Comparison of ENCODE assay signal across 10 cellular contexts in the genomic region with DNA sequence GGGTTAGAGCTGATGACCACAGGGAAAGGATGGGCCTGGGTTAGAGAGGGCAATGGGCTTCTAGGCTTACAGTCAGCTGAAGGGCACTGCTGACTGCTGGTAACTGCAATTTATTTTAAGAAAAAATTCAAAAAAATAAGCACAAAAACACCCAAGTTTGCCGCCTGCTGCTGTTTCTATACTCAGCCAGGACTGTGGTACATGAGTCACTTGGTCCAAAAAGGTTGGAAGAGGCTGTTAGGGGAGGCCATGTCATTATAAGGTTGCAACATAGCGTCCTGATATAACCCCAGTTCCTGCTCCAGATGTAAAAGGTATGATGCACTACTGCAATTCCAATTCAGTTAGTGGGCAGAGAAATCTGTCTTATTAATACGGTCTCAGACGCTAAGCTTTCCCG.
DNase-seq lines count a peak whose midpoint lies in the region; ATAC-seq lines count a peak whose summit lies in the region.
"Had no signal": no experiment of that assay in that cellular context is flagged by ENCODE, and none has a peak within 500 bp of the region (broad histone marks: within the 10 kb centered on the region; RNA-seq: fewer than 3 reads in every experiment).

No MANE protein-coding gene starts in this region.

- H3K36me3 Mint-ChIP-seq in T-helper 2 cell treated with Interferon-gamma antibody and Interleukin-4, amounts not matched to agents 5 μg/mL and 100 μg/mL, for 36 hours (ENCODE audit: low read depth), result peaks cover 93% of the 10 kb centered on the region
- H3K36me3 Mint-ChIP-seq in T-cell, result peaks cover 87% of the 10 kb centered on the region

- peak overlapping the region; percentile 85 for H3K27ac Mint-ChIP-seq in T-helper 2 cell treated with Interferon-gamma antibody and Interleukin-4, amounts not matched to agents 5 μg/mL and 100 μg/mL, for 36 hours
- H3K27ac Mint-ChIP-seq in T-cell, result peak overlapping the region; percentile 92 to 96

- CTCF ChIA-PET in T-cell (lab: Charles Lee), result interaction anchor here in 1 of 2 donors (1.2 to 2.1 kb wide), 2 partner anchors 10 to 32 kb away, joined by 3 to 5 read pairs; no protein-coding TSS in a partner anchor

- no peaks in the 10 kb centered on the region for H3K9me3 Mint-ChIP-seq in T-helper 2 cell treated with Interferon-gamma antibody and Interleukin-4, amounts not matched to agents 5 μg/mL and 100 μg/mL, for 36 hours
- no peaks in the 10 kb centered on the region for H3K9me3 Mint-ChIP-seq in T-cell

- no peaks in the 10 kb centered on the region for H3K27me3 Mint-ChIP-seq in T-helper 2 cell treated with Interferon-gamma antibody and Interleukin-4, amounts not matched to agents 5 μg/mL and 100 μg/mL, for 36 hours (ENCODE audit: low read depth)
- H3K27me3 Mint-ChIP-seq in T-cell, result no peaks in the 10 kb centered on the region

- H3K4me3 Mint-ChIP-seq in T-helper 2 cell treated with Interferon-gamma antibody and Interleukin-4, amounts not matched to agents 5 μg/mL and 100 μg/mL, for 36 hours, result peak overlapping the region; percentile 74
- H3K4me3 Mint-ChIP-seq in T-cell, result peak overlapping the region; percentile 17 to 99 (median 32)

- POLR2A ChIA-PET in T-cell (lab: Charles Lee), result interaction anchor here in 1 of 2 donors (0.6 to 2.9 kb wide), 3 partner anchors 10 to 323 kb away, joined by 3 to 13 read pairs (median 4); no protein-coding TSS in a partner anchor

- peak in 3 of 4 experiments; percentile 44 to 54 (median 46) for ATAC-seq in T-cell (replicated peaks in 1 of 4)
- no peak for ATAC-seq in GM19467 (IDR thresholded peaks at IDR 0.05; ENCODE audit: unreplicated experiment)

- H3K4me1 Mint-ChIP-seq in T-helper 2 cell treated with Interferon-gamma antibody and Interleukin-4, amounts not matched to agents 5 μg/mL and 100 μg/mL, for 36 hours (ENCODE audit: low read depth), result peaks cover 92% of the 10 kb centered on the region
- peaks cover 98 to 100% (median 98%) of the 10 kb centered on the region in 3 donors for H3K4me1 Mint-ChIP-seq in T-cell

- DNase-seq in T-helper 2 cell treated with Interferon-gamma antibody and Interleukin-4, amounts not matched to agents 5 μg/mL and 100 μg/mL, for 36 hours (ENCODE audit: low spot score), result no peak
- no peak for DNase-seq in T-helper 2 cell
- no peak for DNase-seq in T-cell
- DNase-seq in fibroblast of the conjunctiva (ENCODE audit: low read depth), result peak; percentile 74
- DNase-seq in stimulated activated CD8-positive, alpha-beta memory T cell treated with anti-CD3 and anti-CD28 coated beads, Interleukin-4, amount 100 ng/mL, for 48 hours, result peak; percentile 45
- DNase-seq in middle frontal gyrus (ENCODE audit: extremely low spot score, low spot score), result no peak
- DNase-seq in mucosa of gallbladder (ENCODE audit: low spot score), result no peak
- DNase-seq: NCI-H2227 treated with DMSO at 0.1 percent for 48 hours, testis had no signal

Comparison
In these comparisons a context has a peak if more than half of its experiments do, and no peak if none do; other contexts are left out.
1. DNase-seq: peak in fibroblast of the conjunctiva (single experiment) and stimulated activated CD8-positive, alpha-beta memory T cell treated with anti-CD3 and anti-CD28 coated beads, Interleukin-4, amount 100 ng/mL, for 48 hours (single experiment); none in T-helper 2 cell treated with Interferon-gamma antibody and Interleukin-4, amounts not matched to agents 5 μg/mL and 100 μg/mL, for 36 hours (single experiment), T-helper 2 cell (0 of 5), T-cell (0 of 34), middle frontal gyrus (single experiment) and mucosa of gallbladder (single experiment).